Comparison of ENCODE assay signal across 8 cellular contexts in genomic region chr19:16386619-16387240, GRCh38.
A peak's percentile ranks its signal among the peaks of the same experiment; 100 is the strongest.
DNase-seq lines count a peak whose midpoint lies in the region; ATAC-seq and TF ChIP-seq lines count a peak whose summit lies in the region.

No MANE protein-coding gene starts in this region.

- H3K4me3 Mint-ChIP-seq in GM23338, result no peak overlapping the region

- peaks cover 9% of the 10 kb centered on the region; the same call in 1 of the 2 replicates for H3K9me3 ChIP-seq in OCI-LY3 (ENCODE audit: insufficient read depth, low read length)

- TF ChIP-seq CTCF in BJ (IDR thresholded peaks at IDR 0.05; ENCODE audit: insufficient read depth, low read depth, low read length) (peak; percentile 83), GM23338 (conservative IDR thresholded peaks at IDR 0.05; ENCODE audit: low read depth in 2 of 2) (peak; percentile 69 to 78), OCI-LY3 (IDR thresholded peaks at IDR 0.05; ENCODE audit: low read depth, low read length) (peak; percentile 88)

- DNase-seq in BJ (ENCODE audit: low read depth), result no peak
- peak; percentile 73 for DNase-seq in GM23338 (ENCODE audit: low spot score)
- DNase-seq in activated naive CD4-positive, alpha-beta T cell treated with Interleukin-2 at 50 U/mL for 16 hours, result peak; percentile 59
- peak; percentile 74 for DNase-seq in germinal center (ENCODE audit: low spot score)
- peak; percentile 56 for DNase-seq in pons (ENCODE audit: low spot score)

- CTCF ChIA-PET in BJ (lab: Yijun Ruan, JAX), result interaction anchor here (0.6 to 3.8 kb wide), 22 partner anchors 8 to 761 kb away, joined by 3 to 75 read pairs (median 4); no protein-coding TSS in a partner anchor

- H3K9me2 ChIP-seq in GM23338 (ENCODE audit: insufficient read depth), result no peaks in the 10 kb centered on the region

- peaks cover 6% of the 10 kb centered on the region for H3K27me3 Mint-ChIP-seq in GM23338 (ENCODE audit: insufficient read depth, low read depth, poor library complexity)

- H3K4me3 ChIP-seq in BJ (ENCODE audit: low read depth, low read length) (no peak overlapping the region), GM23338 (no peak overlapping the region), OCI-LY3 (ENCODE audit: low read length) (no peak overlapping the region)

- H3K4me1 ChIP-seq in GM23338 (ENCODE audit: insufficient read depth) (no peaks in the 10 kb centered on the region), OCI-LY3 (ENCODE audit: low read length) (peaks cover 18% of the 10 kb centered on the region)

- H3K4me2 ChIP-seq in GM23338 (no peak overlapping the region), OCI-LY3 (ENCODE audit: low read length) (no peak overlapping the region)

- peaks cover 5% of the 10 kb centered on the region for H3K36me3 ChIP-seq in BJ (ENCODE audit: control insufficient read depth, insufficient read depth, low read length)
- peaks cover 20% of the 10 kb centered on the region for H3K36me3 ChIP-seq in GM23338 (ENCODE audit: insufficient read depth)
- peaks cover 69% of the 10 kb centered on the region for H3K36me3 ChIP-seq in OCI-LY3 (replicated peaks; ENCODE audit: low read depth, low read length)

- no peak overlapping the region for H3K9ac ChIP-seq in OCI-LY3 (ENCODE audit: low read length)

- H3K36me3 Mint-ChIP-seq in GM23338 (ENCODE audit: low read depth), result peaks cover 58% of the 10 kb centered on the region

- no peaks in the 10 kb centered on the region for H3F3A ChIP-seq in GM23338 (replicated peaks; ENCODE audit: low read depth)

- no peak overlapping the region for H3K27ac ChIP-seq in GM23338 (ENCODE audit: low read depth)
- no peak overlapping the region for H3K27ac ChIP-seq in OCI-LY3 (ENCODE audit: low read length)

- H3K9me3 Mint-ChIP-seq in GM23338, result no peaks in the 10 kb centered on the region; the same call in 2 of the 3 replicates

- POLR2A ChIA-PET in BJ (lab: Charles Lee), result no interaction called here

- H3K27me3 ChIP-seq in BJ (ENCODE audit: control insufficient read depth, insufficient read depth, low read length) (no peaks in the 10 kb centered on the region), GM23338 (ENCODE audit: insufficient read depth) (no peaks in the 10 kb centered on the region), OCI-LY3 (ENCODE audit: low read depth, low read length) (no peaks in the 10 kb centered on the region)

- ATAC-seq in GM23338 (peak; percentile 76), HG03039 (IDR thresholded peaks at IDR 0.05; ENCODE audit: unreplicated experiment) (no peak), HG03045 (IDR thresholded peaks at IDR 0.05; ENCODE audit: unreplicated experiment) (no peak)

- H2AFZ ChIP-seq in GM23338 (no peak overlapping the region), OCI-LY3 (ENCODE audit: low read depth, low read length) (no peak overlapping the region)

- peaks cover 6% of the 10 kb centered on the region for H4K20me1 ChIP-seq in GM23338 (replicated peaks; ENCODE audit: insufficient read depth)
- peaks cover 35% of the 10 kb centered on the region for H4K20me1 ChIP-seq in OCI-LY3 (ENCODE audit: insufficient read depth, low read length)

- no peak overlapping the region for H3K27ac Mint-ChIP-seq in GM23338

- H3K4me1 Mint-ChIP-seq in GM23338, result no peaks in the 10 kb centered on the region

- H3K79me2 ChIP-seq in GM23338 (replicated peaks; ENCODE audit: insufficient read depth) (no peaks in the 10 kb centered on the region), OCI-LY3 (ENCODE audit: low read length) (no peaks in the 10 kb centered on the region)

TF ChIP-seq in GM23338, 12 proteins besides CTCF, POLR2A, EP300 and RAD21 (continues in another document):
- TF ChIP-seq NANOG (IDR thresholded peaks at IDR 0.05; ENCODE audit: borderline replicate concordance) (no peak), ZNF331 (CRISPR knock-in tag; IDR thresholded peaks at IDR 0.05; ENCODE audit: low read depth) (no peak), JUNB (IDR thresholded peaks at IDR 0.05; ENCODE audit: unreplicated experiment) (no peak), STAT1 (IDR thresholded peaks at IDR 0.05; ENCODE audit: unreplicated experiment) (no peak), ZNF114 (CRISPR knock-in tag; IDR thresholded peaks at IDR 0.05) (no peak), POLR2AphosphoS5 (IDR thresholded peaks at IDR 0.05; ENCODE audit: low read depth) (no peak), EZH2 (IDR thresholded peaks at IDR 0.05; ENCODE audit: low read depth, unreplicated experiment) (no peak), EZH2phosphoT487 (IDR thresholded peaks at IDR 0.05; ENCODE audit: unreplicated experiment) (no peak), CREB1 (CRISPR knock-in tag; IDR thresholded peaks at IDR 0.05; ENCODE audit: low read depth) (no peak), ETS1 (IDR thresholded peaks at IDR 0.05) (no peak)
- TF ChIP-seq, protein P1, sequence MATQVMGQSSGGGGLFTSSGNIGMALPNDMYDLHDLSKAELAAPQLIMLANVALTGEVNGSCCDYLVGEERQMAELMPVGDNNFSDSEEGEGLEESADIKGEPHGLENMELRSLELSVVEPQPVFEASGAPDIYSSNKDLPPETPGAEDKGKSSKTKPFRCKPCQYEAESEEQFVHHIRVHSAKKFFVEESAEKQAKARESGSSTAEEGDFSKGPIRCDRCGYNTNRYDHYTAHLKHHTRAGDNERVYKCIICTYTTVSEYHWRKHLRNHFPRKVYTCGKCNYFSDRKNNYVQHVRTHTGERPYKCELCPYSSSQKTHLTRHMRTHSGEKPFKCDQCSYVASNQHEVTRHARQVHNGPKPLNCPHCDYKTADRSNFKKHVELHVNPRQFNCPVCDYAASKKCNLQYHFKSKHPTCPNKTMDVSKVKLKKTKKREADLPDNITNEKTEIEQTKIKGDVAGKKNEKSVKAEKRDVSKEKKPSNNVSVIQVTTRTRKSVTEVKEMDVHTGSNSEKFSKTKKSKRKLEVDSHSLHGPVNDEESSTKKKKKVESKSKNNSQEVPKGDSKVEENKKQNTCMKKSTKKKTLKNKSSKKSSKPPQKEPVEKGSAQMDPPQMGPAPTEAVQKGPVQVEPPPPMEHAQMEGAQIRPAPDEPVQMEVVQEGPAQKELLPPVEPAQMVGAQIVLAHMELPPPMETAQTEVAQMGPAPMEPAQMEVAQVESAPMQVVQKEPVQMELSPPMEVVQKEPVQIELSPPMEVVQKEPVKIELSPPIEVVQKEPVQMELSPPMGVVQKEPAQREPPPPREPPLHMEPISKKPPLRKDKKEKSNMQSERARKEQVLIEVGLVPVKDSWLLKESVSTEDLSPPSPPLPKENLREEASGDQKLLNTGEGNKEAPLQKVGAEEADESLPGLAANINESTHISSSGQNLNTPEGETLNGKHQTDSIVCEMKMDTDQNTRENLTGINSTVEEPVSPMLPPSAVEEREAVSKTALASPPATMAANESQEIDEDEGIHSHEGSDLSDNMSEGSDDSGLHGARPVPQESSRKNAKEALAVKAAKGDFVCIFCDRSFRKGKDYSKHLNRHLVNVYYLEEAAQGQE (IDR thresholded peaks at IDR 0.05; ENCODE audit: unreplicated experiment), result no peak
